8 cellular contexts compared by ENCODE assay signal in the genomic region with DNA sequence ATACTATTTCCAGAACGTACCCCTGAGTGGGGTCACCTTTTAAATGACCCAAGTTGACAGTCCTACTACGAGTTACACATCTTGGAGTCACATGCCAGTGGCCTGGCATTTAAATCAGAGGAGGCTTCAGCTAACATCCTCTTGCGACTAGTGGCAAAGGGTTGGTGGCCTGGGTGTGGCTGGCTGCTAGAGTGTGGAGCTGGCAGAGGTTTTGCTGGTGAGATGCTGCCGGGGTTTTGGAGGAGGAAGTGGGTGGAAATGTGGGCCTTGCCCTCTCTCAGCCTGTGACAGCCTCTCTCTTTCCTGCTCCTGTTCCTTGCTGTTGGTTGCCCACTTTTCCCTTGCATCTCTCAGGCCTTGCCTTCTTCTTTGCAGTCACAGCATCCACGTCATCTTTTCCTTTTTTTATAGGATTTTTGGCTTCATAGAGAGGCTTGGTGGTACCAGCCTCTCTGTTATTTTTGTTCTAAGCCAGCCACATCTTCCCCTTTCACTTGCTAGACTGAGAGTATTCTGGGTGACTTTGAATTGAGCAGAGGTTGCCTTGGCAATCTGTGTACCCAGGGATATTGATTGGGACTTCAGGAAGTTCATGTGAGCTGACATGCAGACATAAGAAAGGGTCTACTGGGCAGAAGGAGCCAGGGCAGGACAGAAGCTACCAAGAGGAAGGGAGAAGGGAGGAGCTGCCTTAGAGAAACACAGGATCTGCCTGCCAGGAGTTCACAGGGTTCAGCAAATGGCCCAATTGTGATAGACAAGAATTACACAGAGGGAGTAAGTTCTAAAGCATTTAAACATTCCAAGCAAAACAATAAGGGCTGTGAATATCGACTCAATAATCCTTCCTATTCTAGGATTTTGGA. TPM values are rescaled to one million over a fixed set of nuclear protein-coding genes. Genes with fewer than 3 reads are reported as not detected.
DNase-seq lines count a peak whose midpoint lies in the region; ATAC-seq and TF ChIP-seq lines count a peak whose summit lies in the region.

No MANE protein-coding gene starts in this region.

- H3K9me3 Mint-ChIP-seq in activated T-cell treated with anti-CD3 and anti-CD28 coated beads, Interleukin-2, amount 50 U/mL, for 24 hours = peaks cover 4% of the 10 kb centered on the region
- H3K9me3 Mint-ChIP-seq in osteocyte (ENCODE audit: unreplicated experiment) = no peaks in the 10 kb centered on the region

- peak overlapping the region; percentile 67 for H3K27ac Mint-ChIP-seq in activated T-cell treated with anti-CD3 and anti-CD28 coated beads, Interleukin-2, amount 50 U/mL, for 24 hours
- no peak overlapping the region for H3K27ac Mint-ChIP-seq in osteocyte (ENCODE audit: unreplicated experiment)

- H3K36me3 ChIP-seq in right lobe of liver (no peaks in the 10 kb centered on the region), upper lobe of right lung (no peaks in the 10 kb centered on the region)

- H3K27me3 ChIP-seq in right lobe of liver = no peaks in the 10 kb centered on the region
- no peaks in the 10 kb centered on the region for H3K27me3 ChIP-seq in upper lobe of right lung

- no peak for TF ChIP-seq POLR2A in right lobe of liver (IDR thresholded peaks at IDR 0.05)

- H3K4me1 ChIP-seq in right lobe of liver (no peaks in the 10 kb centered on the region), upper lobe of right lung (peaks cover 20% of the 10 kb centered on the region)

- H3K4me3 ChIP-seq in right lobe of liver = no peak overlapping the region
- H3K4me3 ChIP-seq in upper lobe of right lung = no peak overlapping the region

- H3K4me3 Mint-ChIP-seq in activated T-cell treated with anti-CD3 and anti-CD28 coated beads, Interleukin-2, amount 50 U/mL, for 24 hours = no peak overlapping the region
- H3K4me3 Mint-ChIP-seq in osteocyte (ENCODE audit: unreplicated experiment) = no peak overlapping the region

- TF ChIP-seq CTCF in right lobe of liver (IDR thresholded peaks at IDR 0.05) (no peak), upper lobe of right lung (IDR thresholded peaks at IDR 0.05) (no peak), osteocyte (IDR thresholded peaks at IDR 0.05) (no peak)

- DNase-seq in CD1c-positive myeloid dendritic cell (ENCODE audit: extremely low spot score) = peak; percentile 48
- DNase-seq in activated T-cell treated with anti-CD3 and anti-CD28 coated beads, Interleukin-2, amount 50 U/mL, for 24 hours = peak; percentile 57
- peak in 2 of 3 donors; percentile 34 to 51 for DNase-seq in right lobe of liver
- DNase-seq in upper lobe of right lung = peak; percentile 70
- no peak for DNase-seq in hippocampal formation (lab: John Stamatoyannopoulos, UW)
- no peak for DNase-seq in osteocyte (ENCODE audit: extremely low spot score, unreplicated experiment)

- intact Hi-C loops in right lobe of liver (cut with DNase I) = no loop called here
- intact Hi-C loops in upper lobe of right lung (cut with DNase I) = no loop called here

- H3K9me3 ChIP-seq in right lobe of liver (no peaks in the 10 kb centered on the region), upper lobe of right lung (no peaks in the 10 kb centered on the region)

- H3K27me3 Mint-ChIP-seq in activated T-cell treated with anti-CD3 and anti-CD28 coated beads, Interleukin-2, amount 50 U/mL, for 24 hours = no peaks in the 10 kb centered on the region
- H3K27me3 Mint-ChIP-seq in osteocyte (ENCODE audit: unreplicated experiment) = no peaks in the 10 kb centered on the region

- peaks cover 70% of the 10 kb centered on the region for H3K4me1 Mint-ChIP-seq in activated T-cell treated with anti-CD3 and anti-CD28 coated beads, Interleukin-2, amount 50 U/mL, for 24 hours (ENCODE audit: low read depth)
- H3K4me1 Mint-ChIP-seq in osteocyte (ENCODE audit: unreplicated experiment) = peaks cover 17% of the 10 kb centered on the region

- H3K27ac ChIP-seq in right lobe of liver (peak overlapping the region in 1 of 3 donors; percentile 24), upper lobe of right lung (peak overlapping the region; percentile 51)

- H3K36me3 Mint-ChIP-seq in activated T-cell treated with anti-CD3 and anti-CD28 coated beads, Interleukin-2, amount 50 U/mL, for 24 hours (ENCODE audit: low read depth) = no peaks in the 10 kb centered on the region
- no peaks in the 10 kb centered on the region for H3K36me3 Mint-ChIP-seq in osteocyte (ENCODE audit: unreplicated experiment)

- WGBS in right lobe of liver (ENCODE audit: insufficient coverage, low coverage, low lambda C conversion rate, missing lambda C conversion rate) = 44% methylated on average over 5 of the region's 6 CpGs

- ATAC-seq in HG03354 (IDR thresholded peaks at IDR 0.05; ENCODE audit: poor library complexity, severe bottlenecking, unreplicated experiment) = peak; percentile 60
- peak; percentile 57 to 67 (median 60) for ATAC-seq in right lobe of liver
- peak; percentile 87 for ATAC-seq in upper lobe of right lung
- no peak for ATAC-seq in GM19035 (IDR thresholded peaks at IDR 0.05; ENCODE audit: unreplicated experiment)

RNA-seq across cellular contexts. Expression of gene CDC42EP3, which starts 55.4 kb away (rescaled TPM):
- total RNA-seq in right lobe of liver = 1 to 10 TPM; 3.4 to 8.4 (median 6.0) TPM
- total RNA-seq in upper lobe of right lung = 71.1 TPM
- 40.9 and 46.2 TPM in 2 replicates for total RNA-seq in osteocyte

Comparison
In these comparisons a context has a peak if more than half of its experiments do, and no peak if none do; other contexts are left out.
1. DNase-seq: peak in CD1c-positive myeloid dendritic cell (single experiment), activated T-cell treated with anti-CD3 and anti-CD28 coated beads, Interleukin-2, amount 50 U/mL, for 24 hours (single experiment), right lobe of liver (2 of 3) and upper lobe of right lung (single experiment); none in hippocampal formation (0 of 2) and osteocyte (single experiment).